ENCODE assay signal across 9 cellular contexts in the genomic region with DNA sequence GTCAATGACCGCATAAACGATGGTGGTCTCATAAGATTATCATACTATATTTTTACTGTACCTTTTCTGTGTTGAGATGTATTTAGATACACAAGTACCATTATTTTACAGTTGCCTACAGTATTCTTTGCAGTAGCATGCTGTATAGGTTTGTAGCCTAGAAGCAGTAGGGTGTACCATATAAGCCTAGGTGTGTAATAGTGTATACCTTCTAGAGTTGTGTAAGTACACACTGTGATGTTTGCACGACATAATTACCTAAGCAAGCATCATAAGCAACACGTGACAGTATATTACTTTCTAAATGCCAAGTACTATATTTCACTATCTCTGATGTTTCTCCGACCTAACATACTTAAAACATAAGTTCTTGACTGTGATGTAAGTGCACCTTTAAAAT. TPM values are rescaled to one million over a fixed set of nuclear protein-coding genes. Genes with fewer than 3 reads are reported as not detected.
DNase-seq lines count a peak whose midpoint lies in the region; ATAC-seq and TF ChIP-seq lines count a peak whose summit lies in the region.
"Had no signal": no experiment of that assay in that cellular context is flagged by ENCODE, and none has a peak within 500 bp of the region (broad histone marks: within the 10 kb centered on the region; RNA-seq: fewer than 3 reads in every experiment).

No MANE protein-coding gene starts in this region.

- TF ChIP-seq POLR2A in vagina (IDR thresholded peaks at IDR 0.05): peak in 1 of 2 donors; percentile 37

- no peaks in the 10 kb centered on the region for H3K9me3 Mint-ChIP-seq in dendritic cell treated with granulocyte-macrophage colony-stimulating factor and Interleukin-4, amounts not matched to agents 40 ng/mL and 50 ng/mL, for 4 days

- intact Hi-C loops in Right ventricle myocardium superior (cut with DNase I): no loop called here
- intact Hi-C loops in dendritic cell treated with granulocyte-macrophage colony-stimulating factor and Interleukin-4, amounts not matched to agents 40 ng/mL and 50 ng/mL, for 4 days (cut with micrococcal nuclease): loop anchor here (5.0 kb wide), 1 partner anchor 82 kb away; no protein-coding TSS in a partner anchor
- intact Hi-C loops in vagina (cut with DNase I): loop anchor here (10.0 kb wide), 1 partner anchor 105 kb away; the partner anchor contains the start of gene RB1

- H3K4me1 Mint-ChIP-seq in dendritic cell treated with granulocyte-macrophage colony-stimulating factor and Interleukin-4, amounts not matched to agents 40 ng/mL and 50 ng/mL, for 4 days (ENCODE audit: low read depth): peaks cover 15% of the 10 kb centered on the region

- H3K36me3 ChIP-seq in right atrium auricular region: no peaks in the 10 kb centered on the region
- H3K36me3 ChIP-seq in mucosa of rectum (ENCODE audit: control insufficient read depth in 2 of 2, insufficient read depth in 2 of 2, low read length in 2 of 2): no peaks in the 10 kb centered on the region
- no peaks in the 10 kb centered on the region for H3K36me3 ChIP-seq in vagina

- peak overlapping the region; percentile 74 to 75 for H3K27ac ChIP-seq in right atrium auricular region
- H3K27ac ChIP-seq in mucosa of rectum (ENCODE audit: low read depth in 2 of 2, low read length in 2 of 2): peak overlapping the region; percentile 34 to 39
- peak overlapping the region; percentile 88 for H3K27ac ChIP-seq in vagina

- H3K27ac Mint-ChIP-seq in dendritic cell treated with granulocyte-macrophage colony-stimulating factor and Interleukin-4, amounts not matched to agents 40 ng/mL and 50 ng/mL, for 4 days: peak overlapping the region; percentile 88

- H3K4me3 ChIP-seq in right atrium auricular region (peak overlapping the region; percentile 45 to 51), mucosa of rectum (ENCODE audit: low read length in 2 of 2) (peak overlapping the region; percentile 40 to 87), vagina (peak overlapping the region; percentile 3 to 68)

- H3K9me3 ChIP-seq in right atrium auricular region (no peaks in the 10 kb centered on the region), mucosa of rectum (ENCODE audit: control insufficient read depth in 2 of 2, low read length in 2 of 2) (no peaks in the 10 kb centered on the region), vagina (no peaks in the 10 kb centered on the region)

- no peaks in the 10 kb centered on the region for H3K27me3 Mint-ChIP-seq in dendritic cell treated with granulocyte-macrophage colony-stimulating factor and Interleukin-4, amounts not matched to agents 40 ng/mL and 50 ng/mL, for 4 days

- H3K4me1 ChIP-seq in right atrium auricular region: peaks cover 0 to 4% of the 10 kb centered on the region in 2 donors
- peaks cover 0 to 8% of the 10 kb centered on the region in 2 donors for H3K4me1 ChIP-seq in mucosa of rectum (ENCODE audit: control insufficient read depth in 2 of 2, insufficient read depth in 2 of 2, low read length in 2 of 2)
- peaks cover 56% of the 10 kb centered on the region for H3K4me1 ChIP-seq in vagina

- ATAC-seq in Right ventricle myocardium superior (ENCODE audit: poor library complexity) (no peak), HG03175 (IDR thresholded peaks at IDR 0.05; ENCODE audit: unreplicated experiment) (no peak), HG03025 (IDR thresholded peaks at IDR 0.05; ENCODE audit: low FRiP score, unreplicated experiment) (no peak)

- H3K4me3 Mint-ChIP-seq in dendritic cell treated with granulocyte-macrophage colony-stimulating factor and Interleukin-4, amounts not matched to agents 40 ng/mL and 50 ng/mL, for 4 days: peak overlapping the region; percentile 80

- H3K27me3 ChIP-seq in right atrium auricular region (no peaks in the 10 kb centered on the region), mucosa of rectum (ENCODE audit: control insufficient read depth in 2 of 2, insufficient read depth in 2 of 2, low read length in 2 of 2) (no peaks in the 10 kb centered on the region), vagina (no peaks in the 10 kb centered on the region)

- no peak for TF ChIP-seq CTCF in right atrium auricular region (IDR thresholded peaks at IDR 0.05)
- TF ChIP-seq CTCF in vagina (IDR thresholded peaks at IDR 0.05): no peak

- H3K36me3 Mint-ChIP-seq in dendritic cell treated with granulocyte-macrophage colony-stimulating factor and Interleukin-4, amounts not matched to agents 40 ng/mL and 50 ng/mL, for 4 days (ENCODE audit: low read depth): peaks cover 64% of the 10 kb centered on the region

- H3K9ac ChIP-seq in mucosa of rectum (ENCODE audit: low read depth in 1 of 2, low read length in 2 of 2): peak overlapping the region; percentile 9 to 54

- DNase-seq in right atrium auricular region (ENCODE audit: low spot score) (no peak), Right ventricle myocardium superior (no peak), vagina (ENCODE audit: extremely low spot score in 2 of 2) (no peak), SIG-M5 (lab: John Stamatoyannopoulos, UW) (no peak)
- DNase-seq: RPMI8226 had no signal

RNA-seq across cellular contexts. Expression of gene LPAR6, which starts 2.7 kb away (rescaled TPM):
- total RNA-seq in right atrium auricular region (1 to 10 TPM; 6.1 to 9.3 TPM), Right ventricle myocardium superior (10.3 TPM), vagina (43.2 TPM)

Comparison
In these comparisons a context has a peak if more than half of its experiments do, and no peak if none do; other contexts are left out.
1. H3K27ac ChIP-seq: peak in every context shown above with its lines; median percentile 88 in vagina; 74 in right atrium auricular region; 36 in mucosa of rectum.